In the genomic region with DNA sequence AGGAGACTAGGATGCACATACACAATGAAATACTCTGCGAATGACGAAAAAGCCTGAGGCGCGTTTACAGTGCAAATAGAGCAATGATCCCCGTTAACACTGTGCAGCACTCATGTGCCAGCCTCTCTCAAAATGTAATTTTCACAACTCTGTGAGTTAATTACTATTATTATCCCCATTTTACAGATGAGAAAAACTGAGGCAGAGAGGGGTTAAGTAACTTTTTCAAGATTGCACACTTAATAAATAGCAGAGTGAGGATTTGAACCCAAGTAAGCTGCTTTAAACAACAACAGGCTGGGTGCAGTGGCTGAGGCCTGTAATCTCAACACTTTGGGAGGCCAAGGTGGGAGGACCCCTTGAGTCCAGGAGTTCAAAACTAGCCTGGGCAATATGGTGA, we compare ENCODE assay signal across 37 cellular contexts. TPM values are rescaled to one million over a fixed set of nuclear protein-coding genes. Genes with fewer than 3 reads are reported as not detected.
"Had no signal": no experiment of that assay in that cellular context is flagged by ENCODE, and none has a peak within 500 bp of the region (broad histone marks: within the 10 kb centered on the region; RNA-seq: fewer than 3 reads in every experiment).

No MANE protein-coding gene starts in this region.

- FAIRE-seq: astrocyte, bronchial epithelial cell had no signal

- H3K27me3 ChIP-seq: brain microvascular endothelial cell, dorsolateral prefrontal cortex, esophagus squamous epithelium, hepatocyte had no signal

- H2AFZ ChIP-seq: hepatocyte had no signal

- H3K36me3 Mint-ChIP-seq: activated naive CD4-positive, alpha-beta T cell treated with anti-CD3 and anti-CD28 coated beads, Interleukin-2, amount 10 ng/mL, durations not matched to agents 7 days and 5 days; activated naive CD8-positive, alpha-beta T cell had no signal

- H3K27me3 Mint-ChIP-seq: activated naive CD8-positive, alpha-beta T cell had no signal

- H3K9me3 Mint-ChIP-seq: activated CD4-positive, alpha-beta memory T cell treated with anti-CD3 and anti-CD28 coated beads, Interleukin-2, amount 10 ng/mL, durations not matched to agents 7 days and 5 days; activated CD4-positive, alpha-beta T cell treated with anti-CD3 and anti-CD28 coated beads, Interleukin-2, amount 10 ng/mL, durations not matched to agents 7 days and 5 days; activated naive CD4-positive, alpha-beta T cell treated with anti-CD3 and anti-CD28 coated beads, Interleukin-2, amount 10 ng/mL, durations not matched to agents 7 days and 5 days; activated T-cell treated with anti-CD3 and anti-CD28 coated beads, Interleukin-2, amount 50 U/mL, for 24 hours; central memory CD8-positive, alpha-beta T cell; dendritic cell treated with granulocyte-macrophage colony-stimulating factor and Interleukin-4, amounts not matched to agents 40 ng/mL and 50 ng/mL, for 4 days; endodermal cell had no signal

- H3K4me3 Mint-ChIP-seq: activated CD4-positive, alpha-beta memory T cell treated with anti-CD3 and anti-CD28 coated beads, Interleukin-2, amount 10 ng/mL, durations not matched to agents 7 days and 5 days; activated CD4-positive, alpha-beta T cell treated with anti-CD3 and anti-CD28 coated beads, Interleukin-2, amount 10 ng/mL, durations not matched to agents 7 days and 5 days; activated naive CD4-positive, alpha-beta T cell treated with anti-CD3 and anti-CD28 coated beads, Interleukin-2, amount 10 ng/mL, durations not matched to agents 7 days and 5 days; activated naive CD8-positive, alpha-beta T cell; activated T-cell treated with anti-CD3 and anti-CD28 coated beads, Interleukin-2, amount 50 U/mL, for 24 hours; activated T-cell treated with anti-CD3 and anti-CD28 coated beads, Interleukin-2, amount 50 U/mL, for 72 hours; central memory CD8-positive, alpha-beta T cell; dendritic cell treated with granulocyte-macrophage colony-stimulating factor and Interleukin-4, amounts not matched to agents 40 ng/mL and 50 ng/mL, for 4 days; endodermal cell had no signal

- H3K9me3 ChIP-seq: esophagus squamous epithelium, gastroesophageal sphincter, heart right ventricle had no signal

- H3K4me1 ChIP-seq: esophagus squamous epithelium, gastroesophageal sphincter had no signal

- DNase-seq: activated CD4-positive, alpha-beta memory T cell treated with anti-CD3 and anti-CD28 coated beads, Interleukin-2, amount 10 ng/mL, durations not matched to agents 7 days and 5 days; activated CD4-positive, alpha-beta T cell treated with anti-CD3 and anti-CD28 coated beads for 1 hour; activated CD4-positive, alpha-beta T cell treated with anti-CD3 and anti-CD28 coated beads for 4 hours; activated CD4-positive, alpha-beta T cell treated with anti-CD3 and anti-CD28 coated beads, Interleukin-2, amount 10 ng/mL, durations not matched to agents 7 days and 5 days; activated CD4-positive, alpha-beta T cell treated with anti-CD3 and anti-CD28 coated beads, Interleukin-2, amount 50 U/mL, for 4 hours; activated CD8-positive, alpha-beta memory T cell treated with anti-CD3 and anti-CD28 coated beads, Interleukin-2, amount 50 U/mL, for 48 hours; activated gamma-delta T cell; activated naive CD4-positive, alpha-beta T cell; activated naive CD4-positive, alpha-beta T cell treated with anti-CD3 and anti-CD28 coated beads, Interleukin-2, amount 10 ng/mL, durations not matched to agents 7 days and 5 days; activated T-cell treated with anti-CD3 and anti-CD28 coated beads for 4 hours; activated T-cell treated with anti-CD3 and anti-CD28 coated beads, Interleukin-2, amount 50 U/mL, for 24 hours; activated T-cell treated with anti-CD3 and anti-CD28 coated beads, Interleukin-2, amount 50 U/mL, for 72 hours; amniotic stem cell; anterior cingulate cortex; brain microvascular endothelial cell; dorsolateral prefrontal cortex; effector memory CD4-positive, alpha-beta T cell; endodermal cell; erythroblast; esophagus squamous epithelium; foreskin melanocyte; heart right ventricle; T-helper 2 cell had no signal

- H3K36me3 ChIP-seq: brain microvascular endothelial cell, esophagus squamous epithelium, gastroesophageal sphincter, heart right ventricle had no signal

- H3K27ac ChIP-seq: brain microvascular endothelial cell, coronary artery, dorsolateral prefrontal cortex, esophagus squamous epithelium, gastroesophageal sphincter, heart right ventricle, hepatocyte had no signal

- ATAC-seq: activated T-cell treated with anti-CD3 and anti-CD28 coated beads, Interleukin-2, amount 50 U/mL, for 72 hours; gastroesophageal sphincter; heart right ventricle had no signal

- H3K4me3 ChIP-seq: coronary artery, dorsolateral prefrontal cortex, esophagus squamous epithelium, gastroesophageal sphincter, heart right ventricle, hepatocyte had no signal

- H3K79me2 ChIP-seq: hepatocyte had no signal

- H3K4me2 ChIP-seq: hepatocyte had no signal

- H3K4me1 Mint-ChIP-seq: activated CD4-positive, alpha-beta memory T cell treated with anti-CD3 and anti-CD28 coated beads, Interleukin-2, amount 10 ng/mL, durations not matched to agents 7 days and 5 days; activated naive CD4-positive, alpha-beta T cell treated with anti-CD3 and anti-CD28 coated beads, Interleukin-2, amount 10 ng/mL, durations not matched to agents 7 days and 5 days had no signal

- H3K27ac Mint-ChIP-seq: activated CD4-positive, alpha-beta memory T cell treated with anti-CD3 and anti-CD28 coated beads, Interleukin-2, amount 10 ng/mL, durations not matched to agents 7 days and 5 days; activated CD4-positive, alpha-beta T cell treated with anti-CD3 and anti-CD28 coated beads, Interleukin-2, amount 10 ng/mL, durations not matched to agents 7 days and 5 days; activated naive CD4-positive, alpha-beta T cell treated with anti-CD3 and anti-CD28 coated beads, Interleukin-2, amount 10 ng/mL, durations not matched to agents 7 days and 5 days; activated naive CD8-positive, alpha-beta T cell; activated T-cell treated with anti-CD3 and anti-CD28 coated beads, Interleukin-2, amount 50 U/mL, for 24 hours; activated T-cell treated with anti-CD3 and anti-CD28 coated beads, Interleukin-2, amount 50 U/mL, for 72 hours; dendritic cell treated with granulocyte-macrophage colony-stimulating factor and Interleukin-4, amounts not matched to agents 40 ng/mL and 50 ng/mL, for 4 days had no signal

RNA-seq across cellular contexts. Expression of a gene that starts 21.6 kb away (rescaled TPM):
- total RNA-seq: activated CD4-positive, alpha-beta memory T cell treated with anti-CD3 and anti-CD28 coated beads, Interleukin-2, amount 10 ng/mL, durations not matched to agents 7 days and 5 days; activated CD4-positive, alpha-beta T cell treated with anti-CD3 and anti-CD28 coated beads, Interleukin-2, amount 10 ng/mL, durations not matched to agents 7 days and 5 days; activated T-cell treated with anti-CD3 and anti-CD28 coated beads, Interleukin-2, amount 50 U/mL, for 72 hours; T-helper 1 cell treated with Interleukin-12 subunit alpha and Interleukin-12 subunit beta and Interleukin-4 antibody, amounts not matched to agents 30 ng/mL and 1 ng/mL, for 36 hours had no signal
- polyA plus RNA-seq: fibroblast of lung had no signal

RNA-seq across cellular contexts. Expression of a gene that starts 26.2 kb away (rescaled TPM):
- total RNA-seq: activated CD4-positive, alpha-beta memory T cell treated with anti-CD3 and anti-CD28 coated beads, Interleukin-2, amount 10 ng/mL, durations not matched to agents 7 days and 5 days; activated CD4-positive, alpha-beta T cell treated with anti-CD3 and anti-CD28 coated beads, Interleukin-2, amount 10 ng/mL, durations not matched to agents 7 days and 5 days; activated T-cell treated with anti-CD3 and anti-CD28 coated beads, Interleukin-2, amount 50 U/mL, for 72 hours; astrocyte; bronchial epithelial cell; cardiac septum; cerebellum; dorsolateral prefrontal cortex; endodermal cell; esophagus squamous epithelium; fibroblast of lung; fibroblast of villous mesenchyme; gastroesophageal sphincter; glomerular endothelial cell; heart right ventricle; T-helper 1 cell treated with Interleukin-12 subunit alpha and Interleukin-12 subunit beta and Interleukin-4 antibody, amounts not matched to agents 30 ng/mL and 1 ng/mL, for 36 hours had no signal
- polyA plus RNA-seq: fibroblast of lung, heart right ventricle had no signal
